In the genomic region with DNA sequence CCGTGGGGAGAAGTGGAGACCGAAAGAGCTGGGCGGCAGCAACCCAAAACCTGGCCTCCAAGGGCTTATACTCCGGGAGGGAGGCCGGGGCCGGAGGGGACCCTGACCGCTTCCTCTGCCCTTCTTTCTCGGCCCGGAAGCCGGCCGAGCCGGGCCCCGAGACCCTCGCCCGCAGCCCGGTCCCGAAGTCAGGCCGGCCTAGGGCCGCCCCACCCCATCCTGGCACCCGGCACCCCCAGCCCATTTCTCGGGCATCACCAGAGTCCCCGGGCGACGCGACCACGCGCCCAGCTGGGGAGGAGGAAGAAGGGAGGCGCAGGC, we compare ENCODE assay signal across 7 cellular contexts. TPM values are rescaled to one million over a fixed set of nuclear protein-coding genes. Genes with fewer than 3 reads are reported as not detected.
A peak's percentile ranks its signal among the peaks of the same experiment; 100 is the strongest.
DNase-seq lines count a peak whose midpoint lies in the region; ATAC-seq and TF ChIP-seq lines count a peak whose summit lies in the region.

No MANE protein-coding gene starts in this region.

- DNase-seq in GM19238 (ENCODE audit: insufficient read length, low spot score), result peak; percentile 19
- DNase-seq in left ventricle myocardium inferior, result peak; percentile 22
- no peak for DNase-seq in GM03348 (ENCODE audit: low spot score)
- no peak for DNase-seq in NCI-H1694 (lab: John Stamatoyannopoulos, UW)

- peak overlapping the region; percentile 99 for H3K4me3 ChIP-seq in left ventricle myocardium inferior
- H3K4me3 ChIP-seq in skeletal muscle satellite cell (ENCODE audit: low read length), result peak overlapping the region; percentile 96

- peak overlapping the region; percentile 80 for H3K27ac ChIP-seq in VCaP
- peak overlapping the region; percentile 95 for H3K27ac ChIP-seq in left ventricle myocardium inferior (replicated peaks)

- H3K9me3 ChIP-seq in left ventricle myocardium inferior (replicated peaks), result no peaks in the 10 kb centered on the region
- no peaks in the 10 kb centered on the region for H3K9me3 ChIP-seq in skeletal muscle satellite cell (replicated peaks; ENCODE audit: low read length)

- H3K4me1 ChIP-seq in left ventricle myocardium inferior (peaks cover 36% of the 10 kb centered on the region), skeletal muscle satellite cell (ENCODE audit: control insufficient read depth, insufficient read depth, low read length) (peaks cover 8% of the 10 kb centered on the region)

- intact Hi-C loops in left ventricle myocardium inferior (cut with micrococcal nuclease), result loop anchor here (10.0 kb wide), 1 partner anchor 194 kb away; no protein-coding TSS in a partner anchor

- ATAC-seq in HG02970 (IDR thresholded peaks at IDR 0.05; ENCODE audit: low FRiP score, unreplicated experiment), result peak; percentile 1

- H3K27me3 ChIP-seq in left ventricle myocardium inferior (ENCODE audit: low read depth) (no peaks in the 10 kb centered on the region), skeletal muscle satellite cell (ENCODE audit: control insufficient read depth, insufficient read depth, low read length) (no peaks in the 10 kb centered on the region)

- peak overlapping the region; percentile 90 for H3K4me2 ChIP-seq in skeletal muscle satellite cell (ENCODE audit: low read length)

- H3K36me3 ChIP-seq in left ventricle myocardium inferior (no peaks in the 10 kb centered on the region), skeletal muscle satellite cell (ENCODE audit: insufficient read depth, low read length) (no peaks in the 10 kb centered on the region)

- peak overlapping the region; percentile 89 for H3K9ac ChIP-seq in skeletal muscle satellite cell (ENCODE audit: low read depth, low read length)

- TF ChIP-seq CTCF in VCaP (conservative IDR thresholded peaks at IDR 0.05) (no peak), left ventricle myocardium inferior (IDR thresholded peaks at IDR 0.05; ENCODE audit: borderline replicate concordance) (no peak)

RNA-seq across cellular contexts. Expression of a gene that starts 0.6 kb away (rescaled TPM):
- 10.0 TPM for total RNA-seq in left ventricle myocardium inferior
- total RNA-seq in skeletal muscle satellite cell (2012; rRNA removed), result 1.7 and 2.0 TPM in 2 replicates

RNA-seq across cellular contexts. Expression of a gene that starts 57.1 kb away (rescaled TPM):
- total RNA-seq in left ventricle myocardium inferior, result 19.8 TPM
- total RNA-seq in skeletal muscle satellite cell (2012; rRNA removed), result 2.6 and 3.5 TPM in 2 replicates

Comparison
In these comparisons a context has a peak if more than half of its experiments do, and no peak if none do; other contexts are left out.
1. DNase-seq: peak in GM19238 (single experiment) and left ventricle myocardium inferior (single experiment); none in GM03348 (single experiment) and NCI-H1694 (single experiment).